20 cellular contexts compared by ENCODE assay signal in the genomic region with DNA sequence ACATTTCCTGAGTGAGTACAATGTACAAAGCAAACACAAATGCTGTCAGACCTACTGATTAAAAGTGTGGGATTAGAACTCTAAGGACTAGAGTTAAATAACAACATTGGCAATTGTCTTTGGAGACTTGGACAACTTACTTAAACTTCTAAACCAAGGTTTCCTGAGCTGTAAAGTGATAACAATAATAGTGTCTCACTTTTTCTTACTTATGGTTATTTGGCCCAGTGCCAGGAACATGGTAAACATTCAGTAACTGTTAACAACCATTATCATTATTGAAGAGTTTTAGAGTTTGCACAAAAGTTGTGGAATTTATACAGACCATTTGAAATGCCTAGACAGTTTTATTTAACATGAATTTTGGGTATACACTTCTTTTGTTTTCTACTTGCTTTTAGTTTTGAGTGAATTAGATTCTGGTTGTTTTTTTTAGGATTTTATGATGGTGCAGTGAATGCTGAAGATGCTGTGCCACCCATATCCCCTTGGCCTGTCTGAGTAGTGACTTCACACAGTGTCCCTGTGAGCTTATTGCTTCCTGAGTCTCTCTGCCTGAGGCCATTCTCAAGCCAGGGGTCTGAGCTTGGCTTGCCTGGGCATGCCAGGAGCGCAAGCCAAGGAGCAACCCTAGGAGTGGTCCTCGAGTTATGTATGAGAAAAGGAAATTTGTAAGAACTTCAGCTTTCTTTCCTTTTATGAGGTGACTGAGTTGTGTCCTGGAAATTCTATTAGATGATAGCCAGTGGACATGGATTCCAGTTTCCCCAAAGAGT.
DNase-seq lines count a peak whose midpoint lies in the region; ATAC-seq, FAIRE-seq and TF ChIP-seq lines count a peak whose summit lies in the region.
"Had no signal": no experiment of that assay in that cellular context is flagged by ENCODE, and none has a peak within 500 bp of the region (broad histone marks: within the 10 kb centered on the region; RNA-seq: fewer than 3 reads in every experiment).

No MANE protein-coding gene starts in this region.

- H3K4me3 ChIP-seq in HepG2 (replicated peaks in 1 of 3; ENCODE audit: insufficient read depth in 1 of 3, low read depth in 2 of 3, low read length in 3 of 3) = no peak overlapping the region
- H3K4me3 ChIP-seq in right lobe of liver = no peak overlapping the region
- H3K4me3 ChIP-seq in K562 = no peak overlapping the region
- H3K4me3 ChIP-seq in fibroblast of pulmonary artery (replicated peaks; ENCODE audit: low read depth, low read length) = no peak overlapping the region
- H3K4me3 ChIP-seq in smooth muscle cell = no peak overlapping the region
- no peak overlapping the region for H3K4me3 ChIP-seq in BE2C (ENCODE audit: low read depth, low read length)

- H3K9me3 ChIP-seq in HepG2 (ENCODE audit: low read length) (peaks cover 98% of the 10 kb centered on the region), right lobe of liver (no peaks in the 10 kb centered on the region), K562 (replicated peaks; ENCODE audit: control insufficient read depth, insufficient read depth, low read depth, low read length) (no peaks in the 10 kb centered on the region), smooth muscle cell (replicated peaks; ENCODE audit: low read depth) (no peaks in the 10 kb centered on the region), BE2C (no peaks in the 10 kb centered on the region)
- H3K9me3 ChIP-seq: SK-N-SH had no signal

- H3F3A ChIP-seq in smooth muscle cell (ENCODE audit: low read depth) = no peaks in the 10 kb centered on the region

- TF ChIP-seq POLR2A in HepG2 (IDR thresholded peaks at IDR 0.05; ENCODE audit: insufficient read depth in 1 of 2, low read depth in 2 of 2, low read length in 2 of 2) = no peak
- no peak for TF ChIP-seq POLR2A in right lobe of liver (IDR thresholded peaks at IDR 0.05)
- TF ChIP-seq POLR2A in K562 (conservative IDR thresholded peaks at IDR 0.05) = no peak

- 17% methylated on average over 1 of the region's 2 CpGs for WGBS in HepG2 (ENCODE audit: low lambda C conversion rate)
- 88% methylated on average over 2 of the region's 2 CpGs for WGBS in right lobe of liver (ENCODE audit: insufficient coverage, low coverage, low lambda C conversion rate, missing lambda C conversion rate)
- 0% methylated on average over 2 of the region's 2 CpGs for WGBS in K562 (ENCODE audit: insufficient coverage, low coverage, missing lambda C conversion rate)
- WGBS in smooth muscle cell (ENCODE audit: low lambda C conversion rate) = 90% methylated on average over 2 of the region's 2 CpGs

- H3K4me1 ChIP-seq in HepG2 (ENCODE audit: insufficient read depth, low read length) = no peaks in the 10 kb centered on the region
- H3K4me1 ChIP-seq in right lobe of liver = no peaks in the 10 kb centered on the region
- H3K4me1 ChIP-seq in K562 (replicated peaks in 1 of 2; ENCODE audit: control insufficient read depth in 2 of 2, insufficient read depth in 2 of 2, low read length in 2 of 2) = no peaks in the 10 kb centered on the region
- H3K4me1 ChIP-seq in smooth muscle cell (ENCODE audit: low read depth) = no peaks in the 10 kb centered on the region
- no peaks in the 10 kb centered on the region for H3K4me1 ChIP-seq in BE2C

- DNase-seq in HepG2 (ENCODE audit: low spot score) = no peak
- no peak for DNase-seq in right lobe of liver
- DNase-seq in K562 (ENCODE audit: extremely low read depth in 1 of 4, low spot score in 3 of 4) = no peak
- peak; percentile 12 for DNase-seq in fibroblast of pulmonary artery (ENCODE audit: low read depth)
- no peak for DNase-seq in smooth muscle cell (lab: John Stamatoyannopoulos, UW; ENCODE audit: unreplicated experiment)
- no peak for DNase-seq in BE2C
- no peak for DNase-seq in T-cell
- DNase-seq: CD4-positive, alpha-beta T cell; DMS79; MM.1S; NCI-H1092; NCI-H146; NCI-H2029 treated with DMSO at 0.1 percent for 48 hours; NCI-H510A; NCI-H774; SHP77; SK-N-SH had no signal

- intact Hi-C loops in HepG2 (cut with micrococcal nuclease; ENCODE audit: unreplicated experiment) = no loop called here
- intact Hi-C loops in right lobe of liver (cut with DNase I) = no loop called here
- intact Hi-C loops in K562 (cut with micrococcal nuclease) = no loop called here

- H3K27ac ChIP-seq in HepG2 (ENCODE audit: extremely low read length, insufficient read depth, low read length) (no peak overlapping the region), right lobe of liver (no peak overlapping the region), K562 (ENCODE audit: extremely low read depth, low read depth, low read length) (no peak overlapping the region), smooth muscle cell (ENCODE audit: low read depth) (no peak overlapping the region)
- H3K27ac ChIP-seq: HL-60 had no signal

- no peak for TF ChIP-seq RAD21 in HepG2 (CRISPR knock-in tag; IDR thresholded peaks at IDR 0.05)
- no peak for TF ChIP-seq RAD21 in K562 (CRISPR knock-in tag; conservative IDR thresholded peaks at IDR 0.05 in 1 of 2, IDR thresholded peaks at IDR 0.05 in 1 of 2)

- H2AFZ ChIP-seq in HepG2 (ENCODE audit: low read length) (no peak overlapping the region), K562 (ENCODE audit: low read depth, low read length) (no peak overlapping the region), smooth muscle cell (ENCODE audit: low read depth) (no peak overlapping the region)

- in situ Hi-C loops in HepG2 (cut with HindIII; ENCODE audit: extremely low pct_ligation_motif_present, low pct_unique_long_range_greater_than_20kb) (no loop called here), K562 (cut with MboI) (no loop called here)

- H3K27me3 ChIP-seq in HepG2 (ENCODE audit: control insufficient read depth in 1 of 2, insufficient read depth in 2 of 2, low read length in 2 of 2) (no peaks in the 10 kb centered on the region), right lobe of liver (no peaks in the 10 kb centered on the region), K562 (ENCODE audit: control insufficient read depth in 2 of 2, insufficient read depth in 2 of 2, low read length in 2 of 2) (no peaks in the 10 kb centered on the region), smooth muscle cell (ENCODE audit: low read depth) (no peaks in the 10 kb centered on the region), BE2C (no peaks in the 10 kb centered on the region)

- no peaks in the 10 kb centered on the region for H3K9me3 Mint-ChIP-seq in T-cell

- H4K20me1 ChIP-seq in HepG2 (ENCODE audit: insufficient read depth, low read length) = no peaks in the 10 kb centered on the region
- no peaks in the 10 kb centered on the region for H4K20me1 ChIP-seq in K562 (replicated peaks; ENCODE audit: control insufficient read depth, insufficient read depth, low read length)
- no peaks in the 10 kb centered on the region for H4K20me1 ChIP-seq in smooth muscle cell (ENCODE audit: low read depth)

- H3K4me2 ChIP-seq in HepG2 (ENCODE audit: low read depth, low read length) (no peak overlapping the region), K562 (ENCODE audit: insufficient read depth, low read length) (no peak overlapping the region), smooth muscle cell (no peak overlapping the region)
- H3K4me2 ChIP-seq: SK-N-SH had no signal

- BruUV-seq in HepG2 (replicated peaks; lab: Mats Ljungman, UMichigan) (no TSS peak), K562 (replicated peaks; lab: Mats Ljungman, UMichigan) (no TSS peak)

- TF ChIP-seq EP300 in HepG2 (IDR thresholded peaks at IDR 0.05; ENCODE audit: low read depth in 2 of 2, low read length in 2 of 2) (no peak), HepG2 (CRISPR knock-in tag; IDR thresholded peaks at IDR 0.05; ENCODE audit: borderline replicate concordance) (no peak), K562 (IDR thresholded peaks at IDR 0.05; ENCODE audit: low read length) (no peak)

- POLR2A ChIA-PET in HepG2 (lab: Yijun Ruan, JAX) = no interaction called here
- POLR2A ChIA-PET in K562 (lab: Yijun Ruan, JAX) = no interaction called here
- POLR2A ChIA-PET in T-cell (lab: Charles Lee) = no interaction called here

- peaks cover 13 to 17% (median 17%) of the 10 kb centered on the region in 3 donors for H3K4me1 Mint-ChIP-seq in T-cell
- H3K4me1 Mint-ChIP-seq: IgD-negative memory B cell had no signal

- no peaks in the 10 kb centered on the region for H3K9me1 ChIP-seq in K562 (ENCODE audit: control insufficient read depth, insufficient read depth, low read length)

- no peaks in the 10 kb centered on the region for H3K27me3 Mint-ChIP-seq in T-cell
- H3K27me3 Mint-ChIP-seq: CD4-positive, alpha-beta T cell had no signal

- no peak overlapping the region for H3K27ac Mint-ChIP-seq in T-cell
- H3K27ac Mint-ChIP-seq: CD4-positive, alpha-beta T cell; IgD-negative memory B cell had no signal

- no peak overlapping the region for H3K4me3 Mint-ChIP-seq in T-cell
- H3K4me3 Mint-ChIP-seq: CD4-positive, alpha-beta T cell; IgD-negative memory B cell had no signal

- no peaks in the 10 kb centered on the region for H3K36me3 Mint-ChIP-seq in T-cell
- H3K36me3 Mint-ChIP-seq: IgD-negative memory B cell had no signal

- CTCF ChIA-PET in HepG2 (lab: Yijun Ruan, JAX; ENCODE audit: low intra/inter-chr PET ratio, low total read pairs) (no interaction called here), K562 (lab: Yijun Ruan, JAX; ENCODE audit: low intra/inter-chr PET ratio) (no interaction called here), T-cell (lab: Charles Lee) (no interaction called here)

- TF ChIP-seq CTCF in HepG2 (CRISPR knock-in tag; IDR thresholded peaks at IDR 0.05) = no peak
- TF ChIP-seq CTCF in right lobe of liver (IDR thresholded peaks at IDR 0.05) = no peak
- no peak for TF ChIP-seq CTCF in K562 (IDR thresholded peaks at IDR 0.05 in 2 of 3, conservative IDR thresholded peaks at IDR 0.05 in 1 of 3; ENCODE audit: insufficient read depth in 2 of 3, low read depth in 1 of 3, low read length in 3 of 3)
- TF ChIP-seq CTCF in fibroblast of pulmonary artery (IDR thresholded peaks at IDR 0.05; ENCODE audit: low read length, missing control alignments) = no peak
- TF ChIP-seq CTCF in smooth muscle cell (IDR thresholded peaks at IDR 0.05; ENCODE audit: borderline replicate concordance, insufficient read depth, poor library complexity, severe bottlenecking) = no peak
- no peak for TF ChIP-seq CTCF in BE2C (IDR thresholded peaks at IDR 0.05; ENCODE audit: low read depth, low read length)

- H3K9ac ChIP-seq in HepG2 (ENCODE audit: insufficient read depth, low read depth, low read length) (no peak overlapping the region), K562 (ENCODE audit: insufficient read depth in 1 of 2, low read depth in 2 of 2, low read length in 2 of 2) (no peak overlapping the region), smooth muscle cell (ENCODE audit: low read depth) (no peak overlapping the region)
- H3K9ac ChIP-seq: SK-N-SH had no signal

- ATAC-seq in HepG2 (no peak), right lobe of liver (no peak), K562 (no peak), HG03439 (IDR thresholded peaks at IDR 0.05; ENCODE audit: unreplicated experiment) (no peak), T-cell (replicated peaks in 1 of 4) (no peak)

- FAIRE-seq in HepG2 (lab: Jason Lieb, UNC) = no peak
- FAIRE-seq in K562 (lab: Jason Lieb, UNC) = no peak

- H3K36me3 ChIP-seq in HepG2 (replicated peaks in 1 of 2; ENCODE audit: control insufficient read depth in 1 of 2, insufficient read depth in 2 of 2, low read length in 2 of 2) (no peaks in the 10 kb centered on the region), right lobe of liver (no peaks in the 10 kb centered on the region), K562 (ENCODE audit: control insufficient read depth, insufficient read depth, low read length) (no peaks in the 10 kb centered on the region), smooth muscle cell (ENCODE audit: low read depth) (no peaks in the 10 kb centered on the region), BE2C (no peaks in the 10 kb centered on the region)

- H3K79me2 ChIP-seq in HepG2 (ENCODE audit: insufficient read depth, low read length) (no peaks in the 10 kb centered on the region), K562 (ENCODE audit: control insufficient read depth, insufficient read depth, low read length) (no peaks in the 10 kb centered on the region), smooth muscle cell (ENCODE audit: low read depth) (no peaks in the 10 kb centered on the region)
